Comparison of ENCODE assay signal across 1 cellular context in the genomic region with DNA sequence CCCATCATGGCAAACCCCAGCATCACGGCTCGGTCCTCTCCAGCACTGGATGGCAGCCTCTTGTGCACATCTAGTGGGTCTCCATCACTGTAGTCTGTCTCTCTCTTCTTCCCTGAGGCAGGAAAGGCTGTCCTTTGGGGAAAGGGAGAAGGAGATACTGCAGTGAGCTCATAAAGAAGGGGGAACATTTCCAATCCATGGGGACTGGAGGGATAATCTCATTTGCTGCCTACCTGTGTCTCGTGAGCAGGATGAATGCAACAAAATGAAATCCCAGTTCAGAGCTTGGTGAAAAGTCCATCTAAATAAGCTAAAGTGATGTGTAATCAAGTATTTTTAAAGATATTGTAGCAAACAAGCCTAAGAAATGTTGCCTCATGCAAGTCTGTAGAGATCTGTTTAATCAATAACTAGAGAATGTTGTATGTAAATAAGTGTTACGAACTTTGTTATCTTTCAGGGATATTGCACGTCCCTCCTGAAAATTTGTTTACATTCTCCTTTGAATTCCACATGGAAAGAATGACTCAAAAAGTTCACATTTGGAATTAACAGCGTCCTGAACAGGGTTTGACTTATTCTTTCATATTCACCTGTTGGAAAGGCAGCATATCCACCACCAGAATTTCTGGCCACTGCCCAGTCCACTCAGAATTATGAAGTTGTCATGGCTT.
TF ChIP-seq lines count a peak whose summit lies in the region.

A gene with protein sequence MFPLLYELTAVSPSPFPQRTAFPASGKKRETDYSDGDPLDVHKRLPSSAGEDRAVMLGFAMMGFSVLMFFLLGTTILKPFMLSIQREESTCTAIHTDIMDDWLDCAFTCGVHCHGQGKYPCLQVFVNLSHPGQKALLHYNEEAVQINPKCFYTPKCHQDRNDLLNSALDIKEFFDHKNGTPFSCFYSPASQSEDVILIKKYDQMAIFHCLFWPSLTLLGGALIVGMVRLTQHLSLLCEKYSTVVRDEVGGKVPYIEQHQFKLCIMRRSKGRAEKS (minus strand): TSS at position 312 of the 674 bp plus-strand sequence. CDS start 124 bp downstream, at position 188.

TF ChIP-seq in HepG2, 621 proteins besides CTCF, POLR2A, EP300 and RAD21 (continued from another document and continues in another):
- TF ChIP-seq, protein P1, sequence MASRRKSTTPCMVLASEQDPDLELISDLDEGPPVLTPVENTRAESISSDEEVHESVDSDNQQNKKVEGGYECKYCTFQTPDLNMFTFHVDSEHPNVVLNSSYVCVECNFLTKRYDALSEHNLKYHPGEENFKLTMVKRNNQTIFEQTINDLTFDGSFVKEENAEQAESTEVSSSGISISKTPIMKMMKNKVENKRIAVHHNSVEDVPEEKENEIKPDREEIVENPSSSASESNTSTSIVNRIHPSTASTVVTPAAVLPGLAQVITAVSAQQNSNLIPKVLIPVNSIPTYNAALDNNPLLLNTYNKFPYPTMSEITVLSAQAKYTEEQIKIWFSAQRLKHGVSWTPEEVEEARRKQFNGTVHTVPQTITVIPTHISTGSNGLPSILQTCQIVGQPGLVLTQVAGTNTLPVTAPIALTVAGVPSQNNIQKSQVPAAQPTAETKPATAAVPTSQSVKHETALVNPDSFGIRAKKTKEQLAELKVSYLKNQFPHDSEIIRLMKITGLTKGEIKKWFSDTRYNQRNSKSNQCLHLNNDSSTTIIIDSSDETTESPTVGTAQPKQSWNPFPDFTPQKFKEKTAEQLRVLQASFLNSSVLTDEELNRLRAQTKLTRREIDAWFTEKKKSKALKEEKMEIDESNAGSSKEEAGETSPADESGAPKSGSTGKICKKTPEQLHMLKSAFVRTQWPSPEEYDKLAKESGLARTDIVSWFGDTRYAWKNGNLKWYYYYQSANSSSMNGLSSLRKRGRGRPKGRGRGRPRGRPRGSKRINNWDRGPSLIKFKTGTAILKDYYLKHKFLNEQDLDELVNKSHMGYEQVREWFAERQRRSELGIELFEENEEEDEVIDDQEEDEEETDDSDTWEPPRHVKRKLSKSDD (CRISPR knock-in tag; IDR thresholded peaks at IDR 0.05; ENCODE audit: low read depth), result no peak
- TF ChIP-seq KLF16 (CRISPR knock-in tag; IDR thresholded peaks at IDR 0.05) (peak in 1 of 2 experiments; percentile 84; a peak in 2 of 4 replicates), NBN (conservative IDR thresholded peaks at IDR 0.05) (no peak), DMAP1 (CRISPR knock-in tag; IDR thresholded peaks at IDR 0.05) (no peak; the same call in none of the 2 replicates), GATAD1 (CRISPR knock-in tag; IDR thresholded peaks at IDR 0.05) (no peak), NR2F1 (CRISPR knock-in tag; IDR thresholded peaks at IDR 0.05) (peak in 1 of 2 experiments; percentile 31; a peak in 1 of 4 replicates), HOXA3 (CRISPR knock-in tag; IDR thresholded peaks at IDR 0.05) (no peak), DPF2 (CRISPR knock-in tag; IDR thresholded peaks at IDR 0.05; ENCODE audit: borderline replicate concordance, low read depth) (peak; percentile 19; the same call in 1 of the 2 replicates), LCORL (IDR thresholded peaks at IDR 0.05) (no peak; the same call in 1 of the 2 replicates), LCORL (CRISPR knock-in tag; IDR thresholded peaks at IDR 0.05) (peak; percentile 66; the same call in 1 of the 2 replicates), FOXO1 (CRISPR knock-in tag; IDR thresholded peaks at IDR 0.05) (peak; percentile 23; the same call in 1 of the 2 replicates), ZNF749 (CRISPR knock-in tag; IDR thresholded peaks at IDR 0.05; ENCODE audit: borderline replicate concordance) (no peak), DR1 (CRISPR knock-in tag; IDR thresholded peaks at IDR 0.05) (no peak)
- TF ChIP-seq, protein P2, sequence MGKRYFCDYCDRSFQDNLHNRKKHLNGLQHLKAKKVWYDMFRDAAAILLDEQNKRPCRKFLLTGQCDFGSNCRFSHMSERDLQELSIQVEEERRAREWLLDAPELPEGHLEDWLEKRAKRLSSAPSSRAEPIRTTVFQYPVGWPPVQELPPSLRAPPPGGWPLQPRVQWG (CRISPR knock-in tag; IDR thresholded peaks at IDR 0.05; ENCODE audit: borderline replicate concordance, low read depth), result no peak
- TF ChIP-seq, protein P3, sequence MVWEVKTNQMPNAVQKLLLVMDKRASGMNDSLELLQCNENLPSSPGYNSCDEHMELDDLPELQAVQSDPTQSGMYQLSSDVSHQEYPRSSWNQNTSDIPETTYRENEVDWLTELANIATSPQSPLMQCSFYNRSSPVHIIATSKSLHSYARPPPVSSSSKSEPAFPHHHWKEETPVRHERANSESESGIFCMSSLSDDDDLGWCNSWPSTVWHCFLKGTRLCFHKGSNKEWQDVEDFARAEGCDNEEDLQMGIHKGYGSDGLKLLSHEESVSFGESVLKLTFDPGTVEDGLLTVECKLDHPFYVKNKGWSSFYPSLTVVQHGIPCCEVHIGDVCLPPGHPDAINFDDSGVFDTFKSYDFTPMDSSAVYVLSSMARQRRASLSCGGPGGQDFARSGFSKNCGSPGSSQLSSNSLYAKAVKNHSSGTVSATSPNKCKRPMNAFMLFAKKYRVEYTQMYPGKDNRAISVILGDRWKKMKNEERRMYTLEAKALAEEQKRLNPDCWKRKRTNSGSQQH (CRISPR knock-in tag; IDR thresholded peaks at IDR 0.05; ENCODE audit: low read depth), result no peak
- TF ChIP-seq, protein P4, sequence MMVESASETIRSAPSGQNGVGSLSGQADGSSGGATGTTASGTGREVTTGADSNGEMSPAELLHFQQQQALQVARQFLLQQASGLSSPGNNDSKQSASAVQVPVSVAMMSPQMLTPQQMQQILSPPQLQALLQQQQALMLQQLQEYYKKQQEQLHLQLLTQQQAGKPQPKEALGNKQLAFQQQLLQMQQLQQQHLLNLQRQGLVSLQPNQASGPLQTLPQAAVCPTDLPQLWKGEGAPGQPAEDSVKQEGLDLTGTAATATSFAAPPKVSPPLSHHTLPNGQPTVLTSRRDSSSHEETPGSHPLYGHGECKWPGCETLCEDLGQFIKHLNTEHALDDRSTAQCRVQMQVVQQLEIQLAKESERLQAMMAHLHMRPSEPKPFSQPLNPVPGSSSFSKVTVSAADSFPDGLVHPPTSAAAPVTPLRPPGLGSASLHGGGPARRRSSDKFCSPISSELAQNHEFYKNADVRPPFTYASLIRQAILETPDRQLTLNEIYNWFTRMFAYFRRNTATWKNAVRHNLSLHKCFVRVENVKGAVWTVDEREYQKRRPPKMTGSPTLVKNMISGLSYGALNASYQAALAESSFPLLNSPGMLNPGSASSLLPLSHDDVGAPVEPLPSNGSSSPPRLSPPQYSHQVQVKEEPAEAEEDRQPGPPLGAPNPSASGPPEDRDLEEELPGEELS (CRISPR knock-in tag; IDR thresholded peaks at IDR 0.05), result peak; percentile 85
- TF ChIP-seq, protein P5, sequence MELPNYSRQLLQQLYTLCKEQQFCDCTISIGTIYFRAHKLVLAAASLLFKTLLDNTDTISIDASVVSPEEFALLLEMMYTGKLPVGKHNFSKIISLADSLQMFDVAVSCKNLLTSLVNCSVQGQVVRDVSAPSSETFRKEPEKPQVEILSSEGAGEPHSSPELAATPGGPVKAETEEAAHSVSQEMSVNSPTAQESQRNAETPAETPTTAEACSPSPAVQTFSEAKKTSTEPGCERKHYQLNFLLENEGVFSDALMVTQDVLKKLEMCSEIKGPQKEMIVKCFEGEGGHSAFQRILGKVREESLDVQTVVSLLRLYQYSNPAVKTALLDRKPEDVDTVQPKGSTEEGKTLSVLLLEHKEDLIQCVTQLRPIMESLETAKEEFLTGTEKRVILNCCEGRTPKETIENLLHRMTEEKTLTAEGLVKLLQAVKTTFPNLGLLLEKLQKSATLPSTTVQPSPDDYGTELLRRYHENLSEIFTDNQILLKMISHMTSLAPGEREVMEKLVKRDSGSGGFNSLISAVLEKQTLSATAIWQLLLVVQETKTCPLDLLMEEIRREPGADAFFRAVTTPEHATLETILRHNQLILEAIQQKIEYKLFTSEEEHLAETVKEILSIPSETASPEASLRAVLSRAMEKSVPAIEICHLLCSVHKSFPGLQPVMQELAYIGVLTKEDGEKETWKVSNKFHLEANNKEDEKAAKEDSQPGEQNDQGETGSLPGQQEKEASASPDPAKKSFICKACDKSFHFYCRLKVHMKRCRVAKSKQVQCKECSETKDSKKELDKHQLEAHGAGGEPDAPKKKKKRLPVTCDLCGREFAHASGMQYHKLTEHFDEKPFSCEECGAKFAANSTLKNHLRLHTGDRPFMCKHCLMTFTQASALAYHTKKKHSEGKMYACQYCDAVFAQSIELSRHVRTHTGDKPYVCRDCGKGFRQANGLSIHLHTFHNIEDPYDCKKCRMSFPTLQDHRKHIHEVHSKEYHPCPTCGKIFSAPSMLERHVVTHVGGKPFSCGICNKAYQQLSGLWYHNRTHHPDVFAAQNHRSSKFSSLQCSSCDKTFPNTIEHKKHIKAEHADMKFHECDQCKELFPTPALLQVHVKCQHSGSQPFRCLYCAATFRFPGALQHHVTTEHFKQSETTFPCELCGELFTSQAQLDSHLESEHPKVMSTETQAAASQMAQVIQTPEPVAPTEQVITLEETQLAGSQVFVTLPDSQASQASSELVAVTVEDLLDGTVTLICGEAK (IDR thresholded peaks at IDR 0.05), result no peak
- TF ChIP-seq, protein P5 (CRISPR knock-in tag; IDR thresholded peaks at IDR 0.05), result no peak
- TF ChIP-seq, protein P6, sequence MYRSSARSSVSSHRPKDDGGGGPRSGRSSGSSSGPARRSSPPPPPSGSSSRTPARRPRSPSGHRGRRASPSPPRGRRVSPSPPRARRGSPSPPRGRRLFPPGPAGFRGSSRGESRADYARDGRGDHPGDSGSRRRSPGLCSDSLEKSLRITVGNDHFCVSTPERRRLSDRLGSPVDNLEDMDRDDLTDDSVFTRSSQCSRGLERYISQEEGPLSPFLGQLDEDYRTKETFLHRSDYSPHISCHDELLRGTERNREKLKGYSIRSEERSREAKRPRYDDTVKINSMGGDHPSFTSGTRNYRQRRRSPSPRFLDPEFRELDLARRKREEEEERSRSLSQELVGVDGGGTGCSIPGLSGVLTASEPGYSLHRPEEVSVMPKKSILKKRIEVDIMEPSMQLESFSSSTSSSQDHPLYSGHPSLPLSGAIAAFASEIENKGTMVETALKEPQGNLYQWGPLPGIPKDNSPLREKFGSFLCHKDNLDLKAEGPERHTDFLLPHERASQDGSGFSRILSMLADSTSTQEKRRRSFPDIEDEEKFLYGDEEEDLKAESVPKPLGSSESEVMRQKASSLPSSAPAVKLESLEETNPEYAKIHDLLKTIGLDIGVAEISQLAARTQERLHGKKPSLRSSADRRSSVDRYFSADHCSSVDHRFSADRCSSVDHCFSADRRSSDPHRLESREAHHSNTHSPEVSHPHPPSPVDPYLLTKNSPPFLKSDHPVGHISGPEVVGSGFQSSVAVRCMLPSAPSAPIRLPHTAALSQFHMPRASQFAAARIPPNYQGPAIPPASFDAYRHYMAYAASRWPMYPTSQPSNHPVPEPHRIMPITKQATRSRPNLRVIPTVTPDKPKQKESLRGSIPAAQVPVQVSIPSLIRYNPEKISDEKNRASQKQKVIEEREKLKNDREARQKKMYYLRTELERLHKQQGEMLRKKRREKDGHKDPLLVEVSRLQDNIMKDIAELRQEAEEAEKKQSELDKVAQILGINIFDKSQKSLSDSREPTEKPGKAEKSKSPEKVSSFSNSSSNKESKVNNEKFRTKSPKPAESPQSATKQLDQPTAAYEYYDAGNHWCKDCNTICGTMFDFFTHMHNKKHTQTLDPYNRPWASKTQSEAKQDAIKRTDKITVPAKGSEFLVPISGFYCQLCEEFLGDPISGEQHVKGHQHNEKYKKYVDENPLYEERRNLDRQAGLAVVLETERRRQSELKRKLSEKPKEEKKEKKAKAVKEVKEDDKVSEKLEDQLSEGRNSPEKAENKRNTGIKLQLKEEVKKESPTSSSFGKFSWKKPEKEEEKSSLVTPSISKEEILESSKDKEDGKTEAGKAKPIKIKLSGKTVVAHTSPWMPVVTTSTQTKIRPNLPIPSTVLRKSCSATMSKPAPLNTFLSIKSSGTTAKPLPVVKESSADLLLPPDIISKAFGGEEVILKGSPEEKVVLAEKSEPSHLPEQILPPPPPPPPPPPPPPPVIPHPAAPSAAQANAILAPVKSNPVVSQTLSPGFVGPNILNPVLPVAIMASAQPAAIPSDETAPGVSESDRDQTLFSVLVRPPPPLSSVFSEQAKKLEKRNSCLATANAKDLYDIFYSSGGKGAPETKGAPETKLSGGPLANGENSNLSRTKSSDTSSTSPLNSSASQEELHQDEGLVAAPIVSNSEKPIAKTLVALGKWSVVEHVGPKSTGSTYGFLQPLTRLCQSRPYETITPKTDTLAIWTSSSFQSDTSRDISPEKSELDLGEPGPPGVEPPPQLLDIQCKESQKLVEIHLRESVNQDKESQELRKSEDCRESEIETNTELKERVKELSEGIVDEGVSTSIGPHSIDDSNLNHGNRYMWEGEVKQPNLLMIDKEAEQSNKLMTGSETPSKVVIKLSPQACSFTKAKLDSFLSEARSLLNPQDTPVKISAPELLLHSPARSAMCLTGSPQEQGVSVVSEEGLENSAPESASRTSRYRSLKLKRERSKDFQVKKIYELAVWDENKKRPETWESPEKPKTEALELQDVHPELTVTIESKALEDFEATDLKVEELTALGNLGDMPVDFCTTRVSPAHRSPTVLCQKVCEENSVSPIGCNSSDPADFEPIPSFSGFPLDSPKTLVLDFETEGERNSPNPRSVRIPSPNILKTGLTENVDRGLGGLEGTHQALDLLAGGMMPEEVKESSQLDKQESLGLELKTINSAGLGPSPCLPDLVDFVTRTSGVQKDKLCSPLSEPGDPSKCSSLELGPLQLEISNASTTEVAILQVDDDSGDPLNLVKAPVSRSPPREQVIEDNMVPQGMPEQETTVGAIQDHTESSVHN (CRISPR knock-in tag; IDR thresholded peaks at IDR 0.05), result no peak
- TF ChIP-seq, protein P7, sequence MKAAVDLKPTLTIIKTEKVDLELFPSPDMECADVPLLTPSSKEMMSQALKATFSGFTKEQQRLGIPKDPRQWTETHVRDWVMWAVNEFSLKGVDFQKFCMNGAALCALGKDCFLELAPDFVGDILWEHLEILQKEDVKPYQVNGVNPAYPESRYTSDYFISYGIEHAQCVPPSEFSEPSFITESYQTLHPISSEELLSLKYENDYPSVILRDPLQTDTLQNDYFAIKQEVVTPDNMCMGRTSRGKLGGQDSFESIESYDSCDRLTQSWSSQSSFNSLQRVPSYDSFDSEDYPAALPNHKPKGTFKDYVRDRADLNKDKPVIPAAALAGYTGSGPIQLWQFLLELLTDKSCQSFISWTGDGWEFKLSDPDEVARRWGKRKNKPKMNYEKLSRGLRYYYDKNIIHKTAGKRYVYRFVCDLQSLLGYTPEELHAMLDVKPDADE (CRISPR knock-in tag; IDR thresholded peaks at IDR 0.05), result no peak
